1 cellular context compared by ENCODE assay signal in genomic region chr1:235745448-235746136, GRCh38.
TF ChIP-seq lines count a peak whose summit lies in the region.

No MANE protein-coding gene starts in this region.

TF ChIP-seq in K562, 482 proteins besides CTCF, POLR2A, EP300 and RAD21:
- TF ChIP-seq SMARCA4 (IDR thresholded peaks at IDR 0.05) (no peak), CCAR2 (IDR thresholded peaks at IDR 0.05; ENCODE audit: low read depth, low read length) (no peak), ZFP1 (CRISPR knock-in tag; IDR thresholded peaks at IDR 0.05) (no peak), ZKSCAN8 (CRISPR knock-in tag; IDR thresholded peaks at IDR 0.05) (no peak), NFRKB (IDR thresholded peaks at IDR 0.05; ENCODE audit: low read depth) (no peak), GTF2A2 (tag; IDR thresholded peaks at IDR 0.05) (no peak), DACH1 (IDR thresholded peaks at IDR 0.05; ENCODE audit: partially characterized antibody) (no peak), JUN (IDR thresholded peaks at IDR 0.05; ENCODE audit: borderline replicate concordance, low read depth, low read length) (no peak), JUN (CRISPR knock-in tag; IDR thresholded peaks at IDR 0.05; ENCODE audit: borderline replicate concordance) (no peak), CEBPZ (IDR thresholded peaks at IDR 0.05; ENCODE audit: borderline replicate concordance, low read depth, low read length) (no peak), MAFF (IDR thresholded peaks at IDR 0.05; ENCODE audit: low read length) (no peak), ZNF395 (CRISPR knock-in tag; IDR thresholded peaks at IDR 0.05) (no peak), TRIM25 (IDR thresholded peaks at IDR 0.05; ENCODE audit: borderline replicate concordance) (no peak), MGA (IDR thresholded peaks at IDR 0.05) (no peak), MAFG (tag; conservative IDR thresholded peaks at IDR 0.05) (no peak), ZNF644 (tag; IDR thresholded peaks at IDR 0.05; ENCODE audit: low read depth) (no peak)
